ENCODE assay signal across 9 cellular contexts in genomic region chrX:47649302-47649701, GRCh38. TPM values are rescaled to one million over a fixed set of nuclear protein-coding genes. Genes with fewer than 3 reads are reported as not detected.
DNase-seq lines count a peak whose midpoint lies in the region; ATAC-seq and TF ChIP-seq lines count a peak whose summit lies in the region.
"Had no signal": no experiment of that assay in that cellular context is flagged by ENCODE, and none has a peak within 500 bp of the region (broad histone marks: within the 10 kb centered on the region; RNA-seq: fewer than 3 reads in every experiment).

No MANE protein-coding gene starts in this region.

- H3K27ac ChIP-seq in CD4-positive, CD25-positive, alpha-beta regulatory T cell (ENCODE audit: insufficient read depth, low read length, poor library complexity, severe bottlenecking): peak overlapping the region; percentile 23
- no peak overlapping the region for H3K27ac ChIP-seq in ectodermal cell (ENCODE audit: insufficient read depth, low read depth, low read length, poor library complexity, severe bottlenecking)
- H3K27ac ChIP-seq in neural progenitor cell: no peak overlapping the region

- no peaks in the 10 kb centered on the region for H3K9me3 ChIP-seq in CD4-positive, CD25-positive, alpha-beta regulatory T cell (ENCODE audit: control insufficient read depth in 2 of 2, low read length in 2 of 2)
- H3K9me3 ChIP-seq in ectodermal cell (ENCODE audit: control insufficient read depth, low read length) (no peaks in the 10 kb centered on the region), neural progenitor cell (ENCODE audit: low read depth) (no peaks in the 10 kb centered on the region)

- H3K36me3 ChIP-seq in CD4-positive, CD25-positive, alpha-beta regulatory T cell (ENCODE audit: control insufficient read depth, insufficient read depth, low read length): peaks cover 9% of the 10 kb centered on the region
- peaks cover 5% of the 10 kb centered on the region for H3K36me3 ChIP-seq in ectodermal cell (ENCODE audit: control insufficient read depth, insufficient read depth, low read length)
- H3K36me3 ChIP-seq in neural progenitor cell: no peaks in the 10 kb centered on the region

- WGBS in ectodermal cell, 2 experiments: 63 to 70% methylated on average over 5 to 7 of the region's 7 CpGs

- H3F3A ChIP-seq in neural progenitor cell (ENCODE audit: low read depth): peaks cover 9% of the 10 kb centered on the region

- no peak overlapping the region for H2AFZ ChIP-seq in neural progenitor cell (replicated peaks)

- TF ChIP-seq POLR2A in NB4 (IDR thresholded peaks at IDR 0.05; ENCODE audit: extremely low read depth, insufficient read length): no peak

- peak overlapping the region in 2 of 3 donors; percentile 85 to 86 for H3K27ac Mint-ChIP-seq in CD4-positive, CD25-positive, alpha-beta regulatory T cell
- H3K27ac Mint-ChIP-seq in neural progenitor cell: peak overlapping the region; percentile 33

- peak overlapping the region; percentile 88 to 93 (median 90) for H3K4me3 Mint-ChIP-seq in CD4-positive, CD25-positive, alpha-beta regulatory T cell
- H3K4me3 Mint-ChIP-seq in neural progenitor cell: peak overlapping the region; percentile 85

- H3K9ac ChIP-seq in neural progenitor cell: no peak overlapping the region

- H4K20me1 ChIP-seq in neural progenitor cell (ENCODE audit: low read depth): peaks cover 7% of the 10 kb centered on the region

- H3K4me3 ChIP-seq in CD4-positive, CD25-positive, alpha-beta regulatory T cell (ENCODE audit: low read depth, low read length): peak overlapping the region; percentile 75
- peak overlapping the region; percentile 73 for H3K4me3 ChIP-seq in NB4 (ENCODE audit: low read depth, low read length)
- H3K4me3 ChIP-seq in ectodermal cell (ENCODE audit: insufficient read depth, low read depth, low read length): peak overlapping the region; percentile 22
- peak overlapping the region; percentile 93 for H3K4me3 ChIP-seq in neural progenitor cell

- intact Hi-C loops in sciatic nerve (cut with DNase I): no loop called here

- peaks cover 8 to 59% (median 33%) of the 10 kb centered on the region in 4 donors for H3K4me1 Mint-ChIP-seq in CD4-positive, CD25-positive, alpha-beta regulatory T cell
- peaks cover 23% of the 10 kb centered on the region for H3K4me1 Mint-ChIP-seq in neural progenitor cell

- H3K36me3 Mint-ChIP-seq in CD4-positive, CD25-positive, alpha-beta regulatory T cell: no peaks in the 10 kb centered on the region
- no peaks in the 10 kb centered on the region for H3K36me3 Mint-ChIP-seq in neural progenitor cell

- H3K27me3 ChIP-seq in CD4-positive, CD25-positive, alpha-beta regulatory T cell (ENCODE audit: control insufficient read depth, insufficient read depth, low read length): no peaks in the 10 kb centered on the region
- no peaks in the 10 kb centered on the region for H3K27me3 ChIP-seq in ectodermal cell (ENCODE audit: control insufficient read depth, insufficient read depth, low read length, poor library complexity, severe bottlenecking)
- no peaks in the 10 kb centered on the region for H3K27me3 ChIP-seq in neural progenitor cell

- peaks cover 24% of the 10 kb centered on the region for H3K79me2 ChIP-seq in neural progenitor cell (ENCODE audit: low read depth)

- peak overlapping the region; percentile 75 for H3K4me2 ChIP-seq in neural progenitor cell

- no peaks in the 10 kb centered on the region for H3K27me3 Mint-ChIP-seq in CD4-positive, CD25-positive, alpha-beta regulatory T cell
- peaks cover 3% of the 10 kb centered on the region for H3K27me3 Mint-ChIP-seq in neural progenitor cell (ENCODE audit: insufficient read depth, low read depth)

- TF ChIP-seq CTCF in NB4 (IDR thresholded peaks at IDR 0.05; ENCODE audit: low read depth, low read length) (no peak), neural progenitor cell (IDR thresholded peaks at IDR 0.05) (no peak)

- no peaks in the 10 kb centered on the region for H3K9me3 Mint-ChIP-seq in CD4-positive, CD25-positive, alpha-beta regulatory T cell
- H3K9me3 Mint-ChIP-seq in neural progenitor cell: peaks cover 15% of the 10 kb centered on the region

- no peak for ATAC-seq in CD4-positive, CD25-positive, alpha-beta regulatory T cell (ENCODE audit: low read depth in 2 of 2)
- ATAC-seq in sciatic nerve: no peak
- no peak for ATAC-seq in HG02610 (IDR thresholded peaks at IDR 0.05; ENCODE audit: unreplicated experiment)
- ATAC-seq in HG03354 (IDR thresholded peaks at IDR 0.05; ENCODE audit: poor library complexity, severe bottlenecking, unreplicated experiment): no peak

- DNase-seq in CD4-positive, CD25-positive, alpha-beta regulatory T cell: no peak
- DNase-seq in NB4 (ENCODE audit: low read depth) (peak; percentile 59), neural progenitor cell (ENCODE audit: low spot score) (no peak), sciatic nerve (ENCODE audit: low spot score) (no peak), NCI-H1436 (lab: John Stamatoyannopoulos, UW) (no peak)
- DNase-seq: stimulated activated CD4-positive, alpha-beta T cell treated with anti-CD3 and anti-CD28 coated beads, Interleukin-4, amount 100 ng/mL, for 4 hours had no signal

- H3K4me1 ChIP-seq in CD4-positive, CD25-positive, alpha-beta regulatory T cell (ENCODE audit: control insufficient read depth, insufficient read depth, low read length, poor library complexity, severe bottlenecking): peaks cover 25% of the 10 kb centered on the region
- H3K4me1 ChIP-seq in ectodermal cell (ENCODE audit: control insufficient read depth, insufficient read depth, low read length) (peaks cover 5% of the 10 kb centered on the region), neural progenitor cell (peaks cover 4% of the 10 kb centered on the region)

RNA-seq across cellular contexts. Expression of gene ELK1, which starts 1.1 kb away (rescaled TPM):
- 27.3 TPM for total RNA-seq in CD4-positive, CD25-positive, alpha-beta regulatory T cell
- 10 to 100 TPM; 18.8 to 20.4 (median 19.8) TPM for polyA plus RNA-seq in CD4-positive, CD25-positive, alpha-beta regulatory T cell
- 39.4 TPM for polyA plus RNA-seq in ectodermal cell (2013, experiment 1 of 4)
- 36.9 TPM for polyA plus RNA-seq in ectodermal cell (2013, experiment 2 of 4)
- 23.9 TPM for polyA plus RNA-seq in ectodermal cell (2013, experiment 3 of 4)
- 25.7 TPM for polyA plus RNA-seq in ectodermal cell (2013, experiment 4 of 4)
- total RNA-seq in neural progenitor cell (ENCODE audit: low replicate concordance): 16.6 and 28.9 TPM in 2 replicates
- total RNA-seq in sciatic nerve: 24.1 TPM

RNA-seq across cellular contexts. Expression of gene UXT, which starts 9.7 kb away (rescaled TPM):
- 140 TPM for total RNA-seq in CD4-positive, CD25-positive, alpha-beta regulatory T cell
- 100 to 1,000 TPM; 326 to 416 (median 357) TPM for polyA plus RNA-seq in CD4-positive, CD25-positive, alpha-beta regulatory T cell
- 106 TPM for polyA plus RNA-seq in ectodermal cell (2013, experiment 1 of 4)
- polyA plus RNA-seq in ectodermal cell (2013, experiment 2 of 4): 104 TPM
- polyA plus RNA-seq in ectodermal cell (2013, experiment 3 of 4): 99.5 TPM
- polyA plus RNA-seq in ectodermal cell (2013, experiment 4 of 4): 127 TPM
- total RNA-seq in neural progenitor cell (ENCODE audit: low replicate concordance) (88.5 and 91.9 TPM in 2 replicates), sciatic nerve (65.3 TPM)

RNA-seq across cellular contexts. Expression of gene CFP, which starts 19.6 kb away (rescaled TPM):
- total RNA-seq in CD4-positive, CD25-positive, alpha-beta regulatory T cell: 13.9 TPM
- 10 to 100 TPM in 3 of 4 donors, 1 to 10 TPM in 1; 6.2 to 18.7 (median 11.2) TPM for polyA plus RNA-seq in CD4-positive, CD25-positive, alpha-beta regulatory T cell
- 0.67 TPM for polyA plus RNA-seq in ectodermal cell (2013, experiment 1 of 4)
- 0.82 TPM for polyA plus RNA-seq in ectodermal cell (2013, experiment 2 of 4)
- polyA plus RNA-seq in ectodermal cell (2013, experiment 3 of 4): 1.2 TPM
- 0.32 TPM for polyA plus RNA-seq in ectodermal cell (2013, experiment 4 of 4)
- 0.06 and 0.40 TPM in 2 replicates for total RNA-seq in neural progenitor cell (ENCODE audit: low replicate concordance)
- 7.3 TPM for total RNA-seq in sciatic nerve

RNA-seq across cellular contexts. Expression of gene SYN1, which starts 29.6 kb away (rescaled TPM):
- not detected for total RNA-seq in CD4-positive, CD25-positive, alpha-beta regulatory T cell
- polyA plus RNA-seq in CD4-positive, CD25-positive, alpha-beta regulatory T cell: under 1 TPM in 2 of 4 donors, not detected in 2; 0.18 to 0.34 TPM
- 4.4 TPM for polyA plus RNA-seq in ectodermal cell (2013, experiment 1 of 4)
- polyA plus RNA-seq in ectodermal cell (2013, experiment 2 of 4): 2.7 TPM
- polyA plus RNA-seq in ectodermal cell (2013, experiment 3 of 4): 2.8 TPM
- 2.5 TPM for polyA plus RNA-seq in ectodermal cell (2013, experiment 4 of 4)
- 0.53 TPM in 1 of 2 replicates, not detected in the other for total RNA-seq in neural progenitor cell (ENCODE audit: low replicate concordance)
- 2.9 TPM for total RNA-seq in sciatic nerve

Comparison
In these comparisons a context has a peak if more than half of its experiments do, and no peak if none do; other contexts are left out.
1. H3K4me3 ChIP-seq: peak in every context shown above with its lines; median percentile 93 in neural progenitor cell; 75 in CD4-positive, CD25-positive, alpha-beta regulatory T cell; 73 in NB4; 22 in ectodermal cell.